ENCODE assay signal across 8 cellular contexts in genomic region chr3:194488007-194488742, GRCh38. TPM values are rescaled to one million over a fixed set of nuclear protein-coding genes. Genes with fewer than 3 reads are reported as not detected.
DNase-seq lines count a peak whose midpoint lies in the region; ATAC-seq and TF ChIP-seq lines count a peak whose summit lies in the region.

No MANE protein-coding gene starts in this region.

- peak overlapping the region; percentile 81 for H3K27ac Mint-ChIP-seq in activated T-cell treated with anti-CD3 and anti-CD28 coated beads, Interleukin-2, amount 50 U/mL, for 72 hours
- peak overlapping the region; percentile 58; the same call in 1 of the 2 replicates for H3K27ac Mint-ChIP-seq in WTC11

- H3K9me3 ChIP-seq in hepatocyte (ENCODE audit: low read depth): no peaks in the 10 kb centered on the region
- H3K9me3 ChIP-seq in thoracic aorta: no peaks in the 10 kb centered on the region

- TF ChIP-seq CTCF in WTC11 (IDR thresholded peaks at IDR 0.05) (no peak), hepatocyte (IDR thresholded peaks at IDR 0.05; ENCODE audit: poor library complexity) (no peak), thoracic aorta (IDR thresholded peaks at IDR 0.05) (no peak)

- H2AFZ ChIP-seq in hepatocyte: no peak overlapping the region

- H3K36me3 Mint-ChIP-seq in activated T-cell treated with anti-CD3 and anti-CD28 coated beads, Interleukin-2, amount 50 U/mL, for 72 hours (ENCODE audit: insufficient read depth in 2 of 2): peaks cover 6 to 15% of the 10 kb centered on the region in 2 donors
- peaks cover 15% of the 10 kb centered on the region for H3K36me3 Mint-ChIP-seq in WTC11

- no peaks in the 10 kb centered on the region for H3K27me3 ChIP-seq in hepatocyte
- H3K27me3 ChIP-seq in thoracic aorta (replicated peaks; ENCODE audit: insufficient read depth): no peaks in the 10 kb centered on the region

- no peak overlapping the region for H3K4me3 ChIP-seq in hepatocyte
- H3K4me3 ChIP-seq in thoracic aorta: peak overlapping the region; percentile 71

- ATAC-seq in activated T-cell treated with anti-CD3 and anti-CD28 coated beads, Interleukin-2, amount 50 U/mL, for 72 hours (replicated peaks in 1 of 2): no peak
- no peak for ATAC-seq in WTC11
- no peak for ATAC-seq in thoracic aorta (ENCODE audit: insufficient number of reproducible peaks, low FRiP score, low read depth)
- ATAC-seq in HG02885 (IDR thresholded peaks at IDR 0.05; ENCODE audit: poor library complexity, unreplicated experiment): no peak

- H3K4me3 Mint-ChIP-seq in activated T-cell treated with anti-CD3 and anti-CD28 coated beads, Interleukin-2, amount 50 U/mL, for 72 hours: peak overlapping the region; percentile 77 to 92
- H3K4me3 Mint-ChIP-seq in WTC11: peak overlapping the region; percentile 79

- peak overlapping the region; percentile 93 for H3K27ac ChIP-seq in hepatocyte
- peak overlapping the region; percentile 89 for H3K27ac ChIP-seq in thoracic aorta

- no peaks in the 10 kb centered on the region for H4K20me1 ChIP-seq in hepatocyte (ENCODE audit: insufficient read depth, poor library complexity, severe bottlenecking)

- H3K9me2 ChIP-seq in hepatocyte (replicated peaks; ENCODE audit: insufficient read depth): no peaks in the 10 kb centered on the region

- 78% methylated on average over 15 of the region's 15 CpGs for WGBS in hepatocyte (ENCODE audit: low lambda C conversion rate, missing lambda C conversion rate)

- H3K4me1 Mint-ChIP-seq in activated T-cell treated with anti-CD3 and anti-CD28 coated beads, Interleukin-2, amount 50 U/mL, for 72 hours (ENCODE audit: low read depth): peaks cover 63% of the 10 kb centered on the region
- peaks cover 22% of the 10 kb centered on the region for H3K4me1 Mint-ChIP-seq in WTC11

- peak overlapping the region; percentile 80 for H3K4me2 ChIP-seq in hepatocyte

- DNase-seq in activated T-cell treated with anti-CD3 and anti-CD28 coated beads, Interleukin-2, amount 50 U/mL, for 72 hours: peak in 1 of 2 donors; percentile 22
- no peak for DNase-seq in activated T-cell treated with anti-CD3 and anti-CD28 coated beads for 4 hours
- DNase-seq in WTC11 (ENCODE audit: low spot score): no peak
- no peak for DNase-seq in hepatocyte (ENCODE audit: low spot score)
- DNase-seq in thoracic aorta (ENCODE audit: low spot score): no peak
- no peak for DNase-seq in retina
- no peak for DNase-seq in NCI-H2227 treated with DMSO at 0.1 percent for 48 hours (lab: John Stamatoyannopoulos, UW)

- peaks cover 31% of the 10 kb centered on the region for H3K79me2 ChIP-seq in hepatocyte

- no peaks in the 10 kb centered on the region for H3K36me3 ChIP-seq in hepatocyte (replicated peaks; ENCODE audit: insufficient read depth, low read depth)
- no peaks in the 10 kb centered on the region for H3K36me3 ChIP-seq in thoracic aorta

- H3K4me1 ChIP-seq in hepatocyte (ENCODE audit: insufficient read depth) (peaks cover 9% of the 10 kb centered on the region), thoracic aorta (ENCODE audit: control insufficient read depth in 1 of 2, low read depth in 2 of 2) (peaks cover 14 to 47% of the 10 kb centered on the region in 2 donors)

- CTCF ChIA-PET in WTC11 (lab: Charles Lee): interaction anchor here (1.0 to 1.4 kb wide), 2 partner anchors 86 to 106 kb away, joined by 3 to 5 read pairs; no protein-coding TSS in a partner anchor

- POLR2A ChIA-PET in WTC11 (lab: Charles Lee): no interaction called here

- H3K27me3 Mint-ChIP-seq in activated T-cell treated with anti-CD3 and anti-CD28 coated beads, Interleukin-2, amount 50 U/mL, for 72 hours (ENCODE audit: low read depth): no peaks in the 10 kb centered on the region
- peaks cover 14% of the 10 kb centered on the region; the same call in 1 of the 2 replicates for H3K27me3 Mint-ChIP-seq in WTC11 (ENCODE audit: low read depth)

- H3K9me3 Mint-ChIP-seq in activated T-cell treated with anti-CD3 and anti-CD28 coated beads, Interleukin-2, amount 50 U/mL, for 72 hours: peaks cover 0 to 4% of the 10 kb centered on the region in 2 donors
- H3K9me3 Mint-ChIP-seq in WTC11: no peaks in the 10 kb centered on the region

TF ChIP-seq in WTC11, 78 proteins besides CTCF, POLR2A, EP300 and RAD21:
- no peak for TF ChIP-seq ETV6 (CRISPR knock-in tag; IDR thresholded peaks at IDR 0.05)
- no peak for TF ChIP-seq SMAD4 (CRISPR knock-in tag; IDR thresholded peaks at IDR 0.05)
- TF ChIP-seq E2F1 (CRISPR knock-in tag; IDR thresholded peaks at IDR 0.05): no peak
- TF ChIP-seq ZNF532 (CRISPR knock-in tag; IDR thresholded peaks at IDR 0.05; ENCODE audit: borderline replicate concordance): no peak
TF ChIP-seq in WTC11: peak in this region for 0.

RNA-seq across cellular contexts. Expression of gene ATP13A3, which starts 1.4 kb away (rescaled TPM):
- 100 to 1,000 TPM in 1 of 2 donors, 10 to 100 TPM in 1; 97.7 to 121 TPM for total RNA-seq in activated T-cell treated with anti-CD3 and anti-CD28 coated beads, Interleukin-2, amount 50 U/mL, for 72 hours
- total RNA-seq in WTC11 (2021) (75.7 to 79.1 TPM (median 78.3 TPM) in 3 replicates), hepatocyte (107 and 131 TPM in 2 replicates), thoracic aorta (100 to 1,000 TPM; 188 to 361 TPM)
- 18.3 and 20.5 TPM in 2 replicates for polyA plus RNA-seq in hepatocyte
